ENCODE assay signal across 9 cellular contexts in genomic region chr20:62685781-62686555, GRCh38. TPM values are rescaled to one million over a fixed set of nuclear protein-coding genes. Genes with fewer than 3 reads are reported as not detected.
DNase-seq lines count a peak whose midpoint lies in the region; ATAC-seq, FAIRE-seq and TF ChIP-seq lines count a peak whose summit lies in the region.
"Had no signal": no experiment of that assay in that cellular context is flagged by ENCODE, and none has a peak within 500 bp of the region (broad histone marks: within the 10 kb centered on the region; RNA-seq: fewer than 3 reads in every experiment).

No MANE protein-coding gene starts in this region.

- DNase-seq in COLO668 (lab: John Stamatoyannopoulos, UW; ENCODE audit: unreplicated experiment) (peak; percentile 92), NCI-H1694 (lab: John Stamatoyannopoulos, UW) (peak; percentile 60), SW480 (ENCODE audit: low spot score) (peak; percentile 94), left lung (peak; percentile 80 to 92), GM19239 (ENCODE audit: insufficient read length, low spot score) (no peak)

- intact Hi-C loops in left lung (cut with DNase I) = no loop called here

- FAIRE-seq in GM19239 (lab: Jason Lieb, UNC) = no peak

- no peaks in the 10 kb centered on the region for H3K36me3 ChIP-seq in left lung

- TF ChIP-seq CTCF in left lung (IDR thresholded peaks at IDR 0.05) = no peak

- peak; percentile 71 for ATAC-seq in left lung
- no peak for ATAC-seq in HG02970 (IDR thresholded peaks at IDR 0.05; ENCODE audit: low FRiP score, unreplicated experiment)
- ATAC-seq in HG03159 (IDR thresholded peaks at IDR 0.05; ENCODE audit: unreplicated experiment) = no peak
- no peak for ATAC-seq in GM21786 (IDR thresholded peaks at IDR 0.05; ENCODE audit: unreplicated experiment)

- H3K27ac ChIP-seq in left lung = peak overlapping the region in 1 of 2 donors; percentile 85

- no peaks in the 10 kb centered on the region for H3K9me3 ChIP-seq in left lung

- no peak overlapping the region for H3K4me3 ChIP-seq in left lung

- peaks cover 0 to 64% of the 10 kb centered on the region in 2 donors for H3K27me3 ChIP-seq in left lung

- peaks cover 0 to 17% of the 10 kb centered on the region in 2 donors for H3K4me1 ChIP-seq in left lung

RNA-seq across cellular contexts. Expression of gene NTSR1, which starts 22.7 kb away (rescaled TPM):
- total RNA-seq in left lung = 1 to 10 TPM in 1 of 2 donors, under 1 TPM in 1; 0.12 to 3.5 TPM

RNA-seq across cellular contexts. Expression of gene SLCO4A1, which starts 43.7 kb away (rescaled TPM):
- total RNA-seq in left lung = 10 to 100 TPM; 11.5 to 47.2 TPM
- total RNA-seq: skeletal muscle tissue had no signal
